Comparison of ENCODE assay signal across 18 cellular contexts in the genomic region with DNA sequence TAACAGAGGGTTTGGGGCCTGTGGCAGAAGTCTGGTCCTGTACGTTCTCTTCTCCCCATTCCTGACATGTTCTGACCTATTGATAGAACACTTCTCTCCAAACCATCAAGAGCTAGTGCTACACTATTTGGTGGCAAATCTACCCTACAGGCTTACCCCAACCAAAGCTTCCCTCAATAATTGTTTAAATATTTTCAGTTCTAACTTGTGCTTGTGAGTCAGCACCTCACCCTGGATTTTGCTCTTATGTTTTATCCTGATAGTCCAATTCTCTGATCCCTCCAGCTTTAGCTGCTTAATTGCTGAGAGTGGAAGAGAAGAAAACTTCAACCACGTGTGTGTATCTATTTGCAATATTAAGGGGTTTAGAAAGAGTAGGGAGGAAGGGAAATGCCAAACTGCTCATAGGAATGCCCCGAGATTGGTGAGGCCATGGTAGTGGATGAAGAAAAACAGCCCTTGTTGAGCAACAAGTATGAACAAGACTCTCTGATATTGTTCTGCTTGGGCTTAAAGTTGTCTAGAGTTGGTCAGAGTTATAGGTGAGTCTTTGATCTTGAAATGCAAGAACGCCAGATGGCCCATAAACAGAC.
A peak's percentile ranks its signal among the peaks of the same experiment; 100 is the strongest.
DNase-seq lines count a peak whose midpoint lies in the region; ATAC-seq and TF ChIP-seq lines count a peak whose summit lies in the region.
"Had no signal": no experiment of that assay in that cellular context is flagged by ENCODE, and none has a peak within 500 bp of the region (broad histone marks: within the 10 kb centered on the region; RNA-seq: fewer than 3 reads in every experiment).

No MANE protein-coding gene starts in this region.

- H3K23me2 ChIP-seq in H9 (ENCODE audit: insufficient read length, low read depth, low read length, poor library complexity, severe bottlenecking), result no peaks in the 10 kb centered on the region

- H3K27me3 Mint-ChIP-seq in neural progenitor cell (ENCODE audit: insufficient read depth, low read depth) (peaks cover 3% of the 10 kb centered on the region), H9 (ENCODE audit: low read depth) (no peaks in the 10 kb centered on the region)

- H3K56ac ChIP-seq in H9 (ENCODE audit: insufficient read length, low read depth, low read length), result no peak overlapping the region

- H3K36me3 ChIP-seq in neural progenitor cell, result no peaks in the 10 kb centered on the region

- DNase-seq in AG20443 (ENCODE audit: low spot score) (peak; percentile 24), amniotic epithelial cell (ENCODE audit: low read depth) (peak; percentile 84), fibroblast of peridontal ligament (ENCODE audit: extremely low read depth) (peak; percentile 25), neural progenitor cell (ENCODE audit: low spot score) (no peak), germinal center (ENCODE audit: low spot score) (no peak), H9 (no peak)
- DNase-seq in activated CD4-positive, alpha-beta T cell treated with anti-CD3 and anti-CD28 coated beads for 4 hours, result no peak
- DNase-seq: DMS 273 treated with DMSO at 0.1 percent for 48 hours, GF-D8, NCI-H187, NCI-H2171, NCI-H446, NCI-H69, SHP77 had no signal

- H3K4me2 ChIP-seq in neural progenitor cell, result no peak overlapping the region
- H3K4me2 ChIP-seq in H9 (ENCODE audit: insufficient read depth, insufficient read length, low read length), result no peak overlapping the region
- H3K4me2 ChIP-seq: A549 had no signal

- H3K9me3 Mint-ChIP-seq in neural progenitor cell (peaks cover 2% of the 10 kb centered on the region), H9 (no peaks in the 10 kb centered on the region)

- no peak overlapping the region for H3K9ac ChIP-seq in neural progenitor cell
- no peak overlapping the region for H3K9ac ChIP-seq in H9 (ENCODE audit: extremely low read depth, insufficient read length, low read length)

- H2BK120ac ChIP-seq in H9 (ENCODE audit: low read depth, low read length, poor library complexity, severe bottlenecking), result no peak overlapping the region

- H2AFZ ChIP-seq in neural progenitor cell (replicated peaks) (no peak overlapping the region), H9 (ENCODE audit: low read length) (no peak overlapping the region)

- H3K9me3 ChIP-seq in neural progenitor cell (ENCODE audit: low read depth) (no peaks in the 10 kb centered on the region), H9 (ENCODE audit: control insufficient read depth, low read depth, low read length) (no peaks in the 10 kb centered on the region)
- H3K9me3 ChIP-seq: A549 had no signal

- TF ChIP-seq POLR2A in GM18505 (IDR thresholded peaks at IDR 0.05; ENCODE audit: borderline replicate concordance, extremely low read depth, insufficient read depth, insufficient read length), result no peak

- peaks cover 6% of the 10 kb centered on the region for H3K4me1 Mint-ChIP-seq in neural progenitor cell
- peaks cover 0 to under 1% of the 10 kb centered on the region in 2 experiments; a peak in 1 of 4 replicates for H3K4me1 Mint-ChIP-seq in H9
- H3K4me1 Mint-ChIP-seq: CD14-positive monocyte had no signal

- no peak overlapping the region for H3K18ac ChIP-seq in H9 (ENCODE audit: insufficient read length, low read depth, low read length)

- no peak overlapping the region for H2BK12ac ChIP-seq in H9 (ENCODE audit: insufficient read length, low read depth, low read length)

- no peak overlapping the region for H2AK5ac ChIP-seq in H9 (ENCODE audit: insufficient read length, low read length)

- H3K4ac ChIP-seq in H9 (ENCODE audit: low read depth, low read length), result no peak overlapping the region

- no peaks in the 10 kb centered on the region for H3F3A ChIP-seq in neural progenitor cell (ENCODE audit: low read depth)

- H3K27ac Mint-ChIP-seq in neural progenitor cell, result peak overlapping the region; percentile 51
- H3K27ac Mint-ChIP-seq in H9, result no peak overlapping the region
- H3K27ac Mint-ChIP-seq: CD14-positive monocyte had no signal

- H4K8ac ChIP-seq in H9 (replicated peaks; ENCODE audit: insufficient read length, low read depth, low read length), result no peak overlapping the region

- no peaks in the 10 kb centered on the region for H3K79me2 ChIP-seq in neural progenitor cell (ENCODE audit: low read depth)
- no peaks in the 10 kb centered on the region for H3K79me2 ChIP-seq in H9 (ENCODE audit: insufficient read depth, low read length)

- H3K14ac ChIP-seq in H9 (ENCODE audit: insufficient read depth, low read length), result no peak overlapping the region

- no peak overlapping the region for H3T11ph ChIP-seq in H9 (ENCODE audit: low read length)

- H3K27ac ChIP-seq in neural progenitor cell (no peak overlapping the region), H9 (ENCODE audit: insufficient read length, low read depth, low read length) (no peak overlapping the region)
- H3K27ac ChIP-seq: A549, HL-60 had no signal

- TF ChIP-seq CTCF in neural progenitor cell (IDR thresholded peaks at IDR 0.05), result no peak
- no peak for TF ChIP-seq CTCF in H9 (conservative IDR thresholded peaks at IDR 0.05)

- WGBS in H9 (ENCODE audit: extremely low coverage, insufficient read length, low lambda C conversion rate), result no CpG with 5 or more reads among the region's 4 CpGs

- H3K79me1 ChIP-seq in H9 (ENCODE audit: insufficient read depth, low read depth, low read length, poor library complexity, severe bottlenecking), result no peaks in the 10 kb centered on the region

- H3K36me3 Mint-ChIP-seq in neural progenitor cell (no peaks in the 10 kb centered on the region), H9 (ENCODE audit: insufficient read depth in 1 of 3, low read depth in 3 of 3) (no peaks in the 10 kb centered on the region; a peak in 1 of 7 replicates)
- H3K36me3 Mint-ChIP-seq: CD14-positive monocyte had no signal

- H3K27me3 ChIP-seq in neural progenitor cell (no peaks in the 10 kb centered on the region), H9 (ENCODE audit: insufficient read depth, low read length) (no peaks in the 10 kb centered on the region)

- H3K4me3 Mint-ChIP-seq in neural progenitor cell, result no peak overlapping the region
- no peak overlapping the region for H3K4me3 Mint-ChIP-seq in H9
- H3K4me3 Mint-ChIP-seq: CD14-positive monocyte had no signal

- no peaks in the 10 kb centered on the region for H3K4me1 ChIP-seq in neural progenitor cell
- H3K4me1 ChIP-seq in H9 (ENCODE audit: insufficient read depth, low read length), result no peaks in the 10 kb centered on the region

- ATAC-seq in GM18505 (IDR thresholded peaks at IDR 0.05; ENCODE audit: unreplicated experiment), result no peak
- ATAC-seq: A549 had no signal

- no peak overlapping the region for H3K4me3 ChIP-seq in neural progenitor cell
- H3K4me3 ChIP-seq: A549 had no signal

- H4K20me1 ChIP-seq in neural progenitor cell (ENCODE audit: low read depth) (no peaks in the 10 kb centered on the region), H9 (ENCODE audit: control insufficient read depth, insufficient read depth, insufficient read length) (no peaks in the 10 kb centered on the region)

- H2BK20ac ChIP-seq in H9 (ENCODE audit: low read depth, low read length, poor library complexity, severe bottlenecking), result no peak overlapping the region

- H4K5ac ChIP-seq in H9 (ENCODE audit: insufficient read length, low read depth, low read length), result no peak overlapping the region

- H3K23ac ChIP-seq in H9 (ENCODE audit: insufficient read length, low read depth, low read length), result no peak overlapping the region

- no peak overlapping the region for H2BK15ac ChIP-seq in H9 (ENCODE audit: low read depth, low read length)

- no peak overlapping the region for H4K91ac ChIP-seq in H9 (ENCODE audit: insufficient read length, low read depth, low read length)

- no peak overlapping the region for H2BK5ac ChIP-seq in H9 (ENCODE audit: insufficient read length, low read length)

Comparison
In these comparisons a context has a peak if more than half of its experiments do, and no peak if none do; other contexts are left out.
1. DNase-seq: peak in AG20443 (single experiment), amniotic epithelial cell (single experiment) and fibroblast of peridontal ligament (single experiment); none in neural progenitor cell (single experiment), activated CD4-positive, alpha-beta T cell treated with anti-CD3 and anti-CD28 coated beads for 4 hours (0 of 2), germinal center (single experiment) and H9 (single experiment).